Comparison of ENCODE assay signal across 8 cellular contexts in the genomic region with DNA sequence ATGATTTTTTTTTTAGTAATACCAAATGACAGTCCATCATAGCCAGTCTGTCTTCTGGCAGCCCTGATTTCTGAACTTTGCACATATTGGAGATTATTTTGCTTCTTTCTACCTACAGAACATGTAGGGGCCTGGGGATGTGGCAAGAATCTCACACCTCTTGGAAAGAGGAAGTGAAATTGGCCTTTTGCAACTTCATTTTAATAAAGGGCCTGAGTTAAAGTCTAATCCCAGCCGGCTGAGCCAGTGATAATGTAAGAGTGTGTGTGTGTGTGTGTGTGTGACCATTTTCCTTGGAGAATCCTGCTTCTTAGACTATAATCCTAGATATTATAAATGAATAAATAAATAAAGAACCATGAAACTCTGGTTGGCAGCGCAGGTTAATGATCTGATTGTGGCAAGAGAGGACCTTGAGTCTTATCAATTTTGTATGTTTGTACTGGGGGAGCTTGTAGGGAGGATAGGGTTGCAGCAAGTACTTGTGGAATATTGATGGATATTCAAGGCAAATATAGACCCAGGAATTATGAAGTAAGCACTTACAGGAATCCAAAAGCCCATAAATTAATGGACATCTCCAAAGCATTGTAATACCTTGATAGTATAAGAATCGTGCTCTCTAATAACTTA.
DNase-seq lines count a peak whose midpoint lies in the region; ATAC-seq, FAIRE-seq and TF ChIP-seq lines count a peak whose summit lies in the region.

No MANE protein-coding gene starts in this region.

- no peaks in the 10 kb centered on the region for H3K36me3 ChIP-seq in GM06990 (ENCODE audit: control insufficient read depth, insufficient read depth, low read length)
- H3K36me3 ChIP-seq in esophagus muscularis mucosa, result no peaks in the 10 kb centered on the region

- ATAC-seq in GM19438 (IDR thresholded peaks at IDR 0.05; ENCODE audit: low read depth, unreplicated experiment), result peak; percentile 76
- peak; percentile 85 for ATAC-seq in HG03097 (IDR thresholded peaks at IDR 0.05; ENCODE audit: low FRiP score, unreplicated experiment)

- H3K27ac ChIP-seq in esophagus muscularis mucosa (replicated peaks in 1 of 4), result no peak overlapping the region

- peaks cover 0 to 18% (median 6%) of the 10 kb centered on the region in 4 donors for H3K4me1 ChIP-seq in esophagus muscularis mucosa

- no peak for TF ChIP-seq EP300 in esophagus muscularis mucosa (IDR thresholded peaks at IDR 0.05)

- TF ChIP-seq CTCF in GM06990 (IDR thresholded peaks at IDR 0.05; ENCODE audit: insufficient read depth, low read length, poor library complexity, severe bottlenecking), result no peak
- TF ChIP-seq CTCF in esophagus muscularis mucosa (IDR thresholded peaks at IDR 0.05), result no peak

- H3K4me3 ChIP-seq in GM06990 (replicated peaks; ENCODE audit: low read depth, low read length), result no peak overlapping the region
- no peak overlapping the region for H3K4me3 ChIP-seq in esophagus muscularis mucosa

- DNase-seq in GM06990 (ENCODE audit: extremely low read depth, insufficient read length) (peak; percentile 22), RPMI8226 (peak; percentile 72), HTR-8/SVneo (ENCODE audit: insufficient read length, low spot score) (no peak), esophagus muscularis mucosa (ENCODE audit: extremely low spot score) (no peak)
- no peak for DNase-seq in NK-92 treated with Interleukin-12 subunit alpha and Interleukin-12 subunit beta, amount 100 ng/mL, for 24 hours (lab: John Stamatoyannopoulos, UW)
- DNase-seq in activated naive CD4-positive, alpha-beta T cell (lab: John Stamatoyannopoulos, UW), result no peak

- 68% methylated on average over 3 of the region's 3 CpGs for WGBS in esophagus muscularis mucosa

- intact Hi-C loops in esophagus muscularis mucosa (cut with DNase I), result no loop called here

- H3K9me3 ChIP-seq in esophagus muscularis mucosa, result no peaks in the 10 kb centered on the region

- H3K27me3 ChIP-seq in GM06990 (replicated peaks; ENCODE audit: control insufficient read depth, insufficient read depth, low read length), result no peaks in the 10 kb centered on the region
- no peaks in the 10 kb centered on the region for H3K27me3 ChIP-seq in esophagus muscularis mucosa

- TF ChIP-seq POLR2A in esophagus muscularis mucosa (IDR thresholded peaks at IDR 0.05; ENCODE audit: low read depth), result no peak

- FAIRE-seq in HTR-8/SVneo (lab: Jason Lieb, UNC), result no peak

Comparison
In these comparisons a context has a peak if more than half of its experiments do, and no peak if none do; other contexts are left out.
1. DNase-seq: peak in GM06990 (single experiment) and RPMI8226 (single experiment); none in HTR-8/SVneo (single experiment), esophagus muscularis mucosa (single experiment), NK-92 treated with Interleukin-12 subunit alpha and Interleukin-12 subunit beta, amount 100 ng/mL, for 24 hours (single experiment) and activated naive CD4-positive, alpha-beta T cell (0 of 4).